ENCODE assay signal across 8 cellular contexts in the genomic region with DNA sequence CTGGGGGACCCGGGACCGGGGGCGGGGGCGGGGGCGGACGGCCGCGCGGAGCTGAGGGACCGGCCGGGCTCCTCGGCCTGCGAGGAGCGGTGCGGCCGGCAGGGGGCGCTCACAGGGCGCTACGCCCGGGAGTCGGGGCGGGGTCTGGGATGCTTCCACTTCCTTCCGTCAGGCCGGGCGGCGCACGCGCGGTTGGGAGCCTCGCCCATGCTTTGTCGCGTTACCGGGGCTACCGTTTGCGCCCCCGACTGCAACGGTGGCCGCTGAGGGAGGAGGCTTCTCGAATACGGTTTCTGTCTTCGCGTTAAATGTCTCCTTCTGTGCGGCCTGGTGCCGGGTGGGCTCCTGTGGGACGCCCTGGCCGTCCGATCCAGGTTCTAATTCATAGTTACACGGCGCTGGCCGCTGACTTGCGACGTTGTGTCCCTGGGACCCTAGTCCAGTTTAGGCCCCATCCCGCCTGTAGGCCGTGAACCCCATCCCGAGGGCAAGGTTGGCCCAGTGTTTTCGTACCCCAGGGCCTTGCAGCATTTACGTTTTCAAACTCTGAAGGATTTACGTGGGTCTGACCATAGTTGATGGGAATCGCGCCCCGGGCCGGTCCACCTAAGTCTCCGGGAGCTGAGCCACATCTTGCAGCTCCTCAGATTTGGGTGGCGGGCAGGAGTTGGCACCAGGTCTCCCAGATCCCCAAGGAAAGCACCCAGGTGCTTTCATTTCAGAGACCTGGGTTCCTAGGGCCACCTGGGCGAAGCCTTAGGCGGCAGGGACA. TPM values are rescaled to one million over a fixed set of nuclear protein-coding genes. Genes with fewer than 3 reads are reported as not detected.
A peak's percentile ranks its signal among the peaks of the same experiment; 100 is the strongest.
DNase-seq lines count a peak whose midpoint lies in the region; ATAC-seq and TF ChIP-seq lines count a peak whose summit lies in the region.

No MANE protein-coding gene starts in this region.

- peaks cover 25% of the 10 kb centered on the region for H3K36me3 Mint-ChIP-seq in activated CD4-positive, alpha-beta memory T cell treated with anti-CD3 and anti-CD28 coated beads, Interleukin-2, amount 10 ng/mL, durations not matched to agents 7 days and 5 days (ENCODE audit: low read depth)

- peak; percentile 40 to 43 for DNase-seq in AML-193 (lab: John Stamatoyannopoulos, UW)
- DNase-seq in NCI-H748 (lab: John Stamatoyannopoulos, UW; ENCODE audit: unreplicated experiment): peak; percentile 90
- peak; percentile 87 for DNase-seq in activated CD4-positive, alpha-beta memory T cell treated with anti-CD3 and anti-CD28 coated beads, Interleukin-2, amount 10 ng/mL, durations not matched to agents 7 days and 5 days
- peak; percentile 93 for DNase-seq in lower lobe of right lung
- DNase-seq in stimulated activated CD4-positive, alpha-beta T cell treated with anti-CD3 and anti-CD28 coated beads, Interleukin-4, amount 100 ng/mL, for 48 hours (ENCODE audit: low read depth in 2 of 2): peak; percentile 75 to 79

- H3K27me3 Mint-ChIP-seq in activated CD4-positive, alpha-beta memory T cell treated with anti-CD3 and anti-CD28 coated beads, Interleukin-2, amount 10 ng/mL, durations not matched to agents 7 days and 5 days: peaks cover 13% of the 10 kb centered on the region

- H3K9me3 ChIP-seq in duodenal mucosa (ENCODE audit: control insufficient read depth in 1 of 2, low read length in 2 of 2): no peaks in the 10 kb centered on the region
- no peaks in the 10 kb centered on the region for H3K9me3 ChIP-seq in lower lobe of right lung

- ATAC-seq in GM19043 (IDR thresholded peaks at IDR 0.05; ENCODE audit: low read depth, unreplicated experiment) (peak; percentile 41), HG03378 (IDR thresholded peaks at IDR 0.05; ENCODE audit: unreplicated experiment) (peak; percentile 36), lower lobe of right lung (peak; percentile 90 to 96)

- H3K27ac ChIP-seq in duodenal mucosa (ENCODE audit: low read depth, low read length) (peak overlapping the region; percentile 81), lower lobe of right lung (peak overlapping the region; percentile 93)

- peak overlapping the region; percentile 75 to 90 for H3K4me3 ChIP-seq in duodenal mucosa (ENCODE audit: low read depth in 1 of 2, low read length in 2 of 2)
- peak overlapping the region; percentile 74 for H3K4me3 ChIP-seq in lower lobe of right lung

- H3K4me1 ChIP-seq in duodenal mucosa (ENCODE audit: control insufficient read depth in 1 of 2, insufficient read depth in 2 of 2, low read length in 2 of 2): peaks cover 0 to 8% of the 10 kb centered on the region in 2 donors
- peaks cover 4% of the 10 kb centered on the region for H3K4me1 ChIP-seq in lower lobe of right lung

- POLR2A ChIA-PET in activated CD4-positive, alpha-beta memory T cell treated with anti-CD3 and anti-CD28 coated beads, Interleukin-2, amount 10 ng/mL, durations not matched to agents 7 days and 5 days (lab: Charles Lee): interaction anchor here (1.0 to 1.4 kb wide), 2 partner anchors 9 to 13 kb away, joined by 3 to 5 read pairs; no protein-coding TSS in a partner anchor

- peak overlapping the region; percentile 79 to 83 for H3K9ac ChIP-seq in duodenal mucosa (ENCODE audit: low read depth in 1 of 2, low read length in 2 of 2)

- peak; percentile 77 for TF ChIP-seq CTCF in lower lobe of right lung (IDR thresholded peaks at IDR 0.05)

- no peaks in the 10 kb centered on the region for H3K9me3 Mint-ChIP-seq in activated CD4-positive, alpha-beta memory T cell treated with anti-CD3 and anti-CD28 coated beads, Interleukin-2, amount 10 ng/mL, durations not matched to agents 7 days and 5 days

- peaks cover 10 to 18% of the 10 kb centered on the region in 2 donors for H3K36me3 ChIP-seq in duodenal mucosa (ENCODE audit: control insufficient read depth in 1 of 2, insufficient read depth in 2 of 2, low read length in 2 of 2)
- peaks cover 29% of the 10 kb centered on the region for H3K36me3 ChIP-seq in lower lobe of right lung

- intact Hi-C loops in lower lobe of right lung (cut with DNase I): no loop called here

- H3K27ac Mint-ChIP-seq in activated CD4-positive, alpha-beta memory T cell treated with anti-CD3 and anti-CD28 coated beads, Interleukin-2, amount 10 ng/mL, durations not matched to agents 7 days and 5 days: peak overlapping the region; percentile 98

- H3K4me3 Mint-ChIP-seq in activated CD4-positive, alpha-beta memory T cell treated with anti-CD3 and anti-CD28 coated beads, Interleukin-2, amount 10 ng/mL, durations not matched to agents 7 days and 5 days: peak overlapping the region; percentile 81

- peaks cover 30% of the 10 kb centered on the region for H3K4me1 Mint-ChIP-seq in activated CD4-positive, alpha-beta memory T cell treated with anti-CD3 and anti-CD28 coated beads, Interleukin-2, amount 10 ng/mL, durations not matched to agents 7 days and 5 days

- CTCF ChIA-PET in activated CD4-positive, alpha-beta memory T cell treated with anti-CD3 and anti-CD28 coated beads, Interleukin-2, amount 10 ng/mL, durations not matched to agents 7 days and 5 days (lab: Charles Lee): interaction anchor here (1.3 to 2.2 kb wide), 5 partner anchors 9 to 227 kb away, joined by 3 to 17 read pairs (median 7); no protein-coding TSS in a partner anchor

- no peaks in the 10 kb centered on the region for H3K27me3 ChIP-seq in duodenal mucosa (ENCODE audit: control insufficient read depth in 1 of 2, insufficient read depth in 2 of 2, low read length in 2 of 2)
- no peaks in the 10 kb centered on the region for H3K27me3 ChIP-seq in lower lobe of right lung (ENCODE audit: low read depth)

RNA-seq across cellular contexts. Expression of a gene that starts 0.5 kb away (rescaled TPM):
- total RNA-seq in activated CD4-positive, alpha-beta memory T cell treated with anti-CD3 and anti-CD28 coated beads, Interleukin-2, amount 10 ng/mL, durations not matched to agents 7 days and 5 days: 10 to 100 TPM; 59.6 to 65.4 TPM
- 34.9 TPM for total RNA-seq in lower lobe of right lung

Comparison
In these comparisons a context has a peak if more than half of its experiments do, and no peak if none do; other contexts are left out.
1. Peak in every context shown above with its lines: DNase-seq, ATAC-seq, H3K4me3 ChIP-seq and H3K27ac ChIP-seq.
2. DNase-seq: peak in every context shown above with its lines; median percentile 93 in lower lobe of right lung; 90 in NCI-H748; 87 in activated CD4-positive, alpha-beta memory T cell treated with anti-CD3 and anti-CD28 coated beads, Interleukin-2, amount 10 ng/mL, durations not matched to agents 7 days and 5 days; 77 in stimulated activated CD4-positive, alpha-beta T cell treated with anti-CD3 and anti-CD28 coated beads, Interleukin-4, amount 100 ng/mL, for 48 hours; 42 in AML-193.
3. ATAC-seq: peak in every context shown above with its lines; median percentile 93 in lower lobe of right lung; 41 in GM19043; 36 in HG03378.